31 cellular contexts compared by ENCODE assay signal in the genomic region with DNA sequence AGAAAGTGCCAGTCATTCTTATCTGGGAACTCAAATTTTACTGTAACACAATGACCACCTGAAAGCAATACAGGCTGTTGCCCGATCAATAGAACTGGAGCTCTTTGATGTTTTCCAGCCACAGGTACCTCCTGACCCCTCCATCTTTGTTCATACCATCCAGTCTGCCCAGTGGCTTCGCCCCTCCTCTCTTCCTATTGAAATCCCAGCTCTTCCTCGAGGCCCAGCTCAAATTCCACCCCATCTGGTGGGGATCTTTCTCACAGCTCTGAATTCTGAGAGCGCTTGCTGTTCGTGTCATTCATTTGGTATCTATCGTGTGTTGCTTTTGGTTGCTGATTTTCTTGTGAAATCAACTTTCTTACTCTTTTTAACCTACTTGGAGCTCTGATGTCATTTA.
"Had no signal": no experiment of that assay in that cellular context is flagged by ENCODE, and none has a peak within 500 bp of the region (broad histone marks: within the 10 kb centered on the region; RNA-seq: fewer than 3 reads in every experiment).

No MANE protein-coding gene starts in this region.

- H3K9me3 Mint-ChIP-seq: activated CD4-positive, alpha-beta memory T cell treated with anti-CD3 and anti-CD28 coated beads, Interleukin-2, amount 10 ng/mL, durations not matched to agents 7 days and 5 days; activated CD4-positive, alpha-beta T cell treated with anti-CD3 and anti-CD28 coated beads, Interleukin-2, amount 10 ng/mL, durations not matched to agents 7 days and 5 days; activated T-cell treated with anti-CD3 and anti-CD28 coated beads, Interleukin-2, amount 50 U/mL, for 4 hours; activated T-helper 17 cell treated with anti-CD3 and anti-CD28 coated beads, Interleukin-2, amount 50 U/mL, for 72 hours; effector memory CD8-positive, alpha-beta T cell; nephron; stimulated activated memory B cell treated with anti-CD40 and anti-IgM and Interleukin-4, amounts not matched to agents 10 μg/mL and 1 μg/mL and 100 μg/mL, for 72 hours; stimulated activated naive CD8-positive, alpha-beta T cell treated with anti-CD3 and anti-CD28 coated beads, Interleukin-15, amount 100 ng/mL, for 72 hours; T-helper 1 cell treated with Interleukin-12 subunit alpha and Interleukin-12 subunit beta and Interleukin-4 antibody, amounts not matched to agents 30 μg/mL and 1 μg/mL, for 36 hours; type B pancreatic cell had no signal

- H3K4me1 ChIP-seq: vagina had no signal

- H3K36me3 ChIP-seq: gastroesophageal sphincter, heart left ventricle, left ventricle myocardium inferior, neutrophil, sigmoid colon, vagina had no signal

- ATAC-seq: activated T-cell treated with anti-CD3 and anti-CD28 coated beads, Interleukin-2, amount 50 U/mL, for 4 hours; effector memory CD8-positive, alpha-beta T cell; gastroesophageal sphincter; heart left ventricle; stimulated activated memory B cell treated with anti-CD40 and anti-IgM and Interleukin-4, amounts not matched to agents 10 μg/mL and 1 μg/mL and 100 μg/mL, for 72 hours; stimulated activated naive CD8-positive, alpha-beta T cell treated with anti-CD3 and anti-CD28 coated beads, Interleukin-15, amount 100 ng/mL, for 72 hours had no signal

- H3K4me3 Mint-ChIP-seq: activated CD4-positive, alpha-beta memory T cell treated with anti-CD3 and anti-CD28 coated beads, Interleukin-2, amount 10 ng/mL, durations not matched to agents 7 days and 5 days; activated CD4-positive, alpha-beta T cell treated with anti-CD3 and anti-CD28 coated beads, Interleukin-2, amount 10 ng/mL, durations not matched to agents 7 days and 5 days; activated T-cell treated with anti-CD3 and anti-CD28 coated beads, Interleukin-2, amount 50 U/mL, for 4 hours; activated T-helper 17 cell treated with anti-CD3 and anti-CD28 coated beads, Interleukin-2, amount 50 U/mL, for 72 hours; effector memory CD8-positive, alpha-beta T cell; nephron; stimulated activated memory B cell treated with anti-CD40 and anti-IgM and Interleukin-4, amounts not matched to agents 10 μg/mL and 1 μg/mL and 100 μg/mL, for 72 hours; stimulated activated naive CD8-positive, alpha-beta T cell treated with anti-CD3 and anti-CD28 coated beads, Interleukin-15, amount 100 ng/mL, for 72 hours; T-helper 1 cell treated with Interleukin-12 subunit alpha and Interleukin-12 subunit beta and Interleukin-4 antibody, amounts not matched to agents 30 μg/mL and 1 μg/mL, for 36 hours; type B pancreatic cell had no signal

- H3K27ac ChIP-seq: neutrophil, vagina, VCaP had no signal

- H3K4me1 Mint-ChIP-seq: activated CD4-positive, alpha-beta memory T cell treated with anti-CD3 and anti-CD28 coated beads, Interleukin-2, amount 10 ng/mL, durations not matched to agents 7 days and 5 days; activated CD4-positive, alpha-beta T cell treated with anti-CD3 and anti-CD28 coated beads, Interleukin-2, amount 10 ng/mL, durations not matched to agents 7 days and 5 days had no signal

- DNase-seq: activated CD4-positive, alpha-beta memory T cell treated with anti-CD3 and anti-CD28 coated beads, Interleukin-2, amount 10 ng/mL, durations not matched to agents 7 days and 5 days; activated CD4-positive, alpha-beta T cell treated with anti-CD3 and anti-CD28 coated beads, Interleukin-2, amount 10 ng/mL, durations not matched to agents 7 days and 5 days; activated CD4-positive, CD25-positive, alpha-beta regulatory T cell treated with anti-CD3 and anti-CD28 coated beads, Interleukin-2, amount 50 U/mL, for 72 hours; activated gamma-delta T cell treated with Interleukin-2 at 50 U/mL for 16 hours; activated naive CD4-positive, alpha-beta T cell treated with anti-CD3 and anti-CD28 coated beads, Interleukin-2, amount 50 U/mL, for 16 hours; activated T-cell treated with anti-CD3 and anti-CD28 coated beads, Interleukin-2, amount 50 U/mL, for 4 hours; amniotic stem cell; caudate nucleus; cortex of kidney; effector memory CD8-positive, alpha-beta T cell; erythroblast; heart left ventricle; hypothalamus; islet precursor cell; left ventricle myocardium inferior; sigmoid colon; small intestine; stimulated activated CD4-positive, alpha-beta T cell treated with anti-CD3 and anti-CD28 coated beads, Interleukin-4, amount 100 ng/mL, for 24 hours; stimulated activated naive CD8-positive, alpha-beta T cell treated with anti-CD3 and anti-CD28 coated beads, Interleukin-15, amount 100 ng/mL, for 72 hours; substantia nigra; T-helper 9 cell had no signal

- H3K27me3 ChIP-seq: gastroesophageal sphincter, heart left ventricle, neutrophil, sigmoid colon, vagina had no signal

- H3K27me3 Mint-ChIP-seq: activated CD4-positive, alpha-beta memory T cell treated with anti-CD3 and anti-CD28 coated beads, Interleukin-2, amount 10 ng/mL, durations not matched to agents 7 days and 5 days; activated CD4-positive, alpha-beta T cell treated with anti-CD3 and anti-CD28 coated beads, Interleukin-2, amount 10 ng/mL, durations not matched to agents 7 days and 5 days; activated T-helper 17 cell treated with anti-CD3 and anti-CD28 coated beads, Interleukin-2, amount 50 U/mL, for 72 hours; stimulated activated memory B cell treated with anti-CD40 and anti-IgM and Interleukin-4, amounts not matched to agents 10 μg/mL and 1 μg/mL and 100 μg/mL, for 72 hours; type B pancreatic cell had no signal

- H3K27ac Mint-ChIP-seq: activated CD4-positive, alpha-beta memory T cell treated with anti-CD3 and anti-CD28 coated beads, Interleukin-2, amount 10 ng/mL, durations not matched to agents 7 days and 5 days; activated CD4-positive, alpha-beta T cell treated with anti-CD3 and anti-CD28 coated beads, Interleukin-2, amount 10 ng/mL, durations not matched to agents 7 days and 5 days; activated T-helper 17 cell treated with anti-CD3 and anti-CD28 coated beads, Interleukin-2, amount 50 U/mL, for 72 hours; effector memory CD8-positive, alpha-beta T cell; stimulated activated memory B cell treated with anti-CD40 and anti-IgM and Interleukin-4, amounts not matched to agents 10 μg/mL and 1 μg/mL and 100 μg/mL, for 72 hours; stimulated activated naive CD8-positive, alpha-beta T cell treated with anti-CD3 and anti-CD28 coated beads, Interleukin-15, amount 100 ng/mL, for 72 hours; T-helper 1 cell treated with Interleukin-12 subunit alpha and Interleukin-12 subunit beta and Interleukin-4 antibody, amounts not matched to agents 30 μg/mL and 1 μg/mL, for 36 hours; type B pancreatic cell had no signal

- H3K9me3 ChIP-seq: gastroesophageal sphincter, heart left ventricle, left ventricle myocardium inferior, neutrophil, sigmoid colon, vagina had no signal

- FAIRE-seq: small intestine, TTC549 had no signal

- H3K36me3 Mint-ChIP-seq: stimulated activated memory B cell treated with anti-CD40 and anti-IgM and Interleukin-4, amounts not matched to agents 10 μg/mL and 1 μg/mL and 100 μg/mL, for 72 hours; type B pancreatic cell had no signal

- H3K4me3 ChIP-seq: gastroesophageal sphincter, heart left ventricle, left ventricle myocardium inferior, sigmoid colon, vagina had no signal
